Comparison of ENCODE assay signal across 1 cellular context in genomic region chr2:99573624-99574251, GRCh38.
TF ChIP-seq lines count a peak whose summit lies in the region.

No MANE protein-coding gene starts in this region.

TF ChIP-seq in GM23338, 12 proteins besides CTCF, POLR2A, EP300 and RAD21 (continued from another document):
- TF ChIP-seq ZNF462 (CRISPR knock-in tag; IDR thresholded peaks at IDR 0.05) (no peak), POLR2AphosphoS5 (IDR thresholded peaks at IDR 0.05; ENCODE audit: low read depth) (no peak), REST (IDR thresholded peaks at IDR 0.05; ENCODE audit: unreplicated experiment) (no peak), ZNF114 (CRISPR knock-in tag; IDR thresholded peaks at IDR 0.05) (no peak)
